ENCODE assay signal across 15 cellular contexts in genomic region chr6:43716099-43716498, GRCh38. TPM values are rescaled to one million over a fixed set of nuclear protein-coding genes. Genes with fewer than 3 reads are reported as not detected.
DNase-seq lines count a peak whose midpoint lies in the region; ATAC-seq and TF ChIP-seq lines count a peak whose summit lies in the region.
"Had no signal": no experiment of that assay in that cellular context is flagged by ENCODE, and none has a peak within 500 bp of the region (broad histone marks: within the 10 kb centered on the region; RNA-seq: fewer than 3 reads in every experiment).

No MANE protein-coding gene starts in this region.

- DNase-seq in SJCRH30 (peak; percentile 86 to 89), heart left ventricle (peak in 3 of 5 donors; percentile 53 to 76 (median 72)), psoas muscle (peak; percentile 48 to 72), MV-4-11 (lab: John Stamatoyannopoulos, UW) (no peak), D341Med (ENCODE audit: low spot score) (no peak)
- no peak for DNase-seq in stimulated activated CD4-positive, alpha-beta T cell treated with anti-CD3 and anti-CD28 coated beads, Interleukin-2, amount 100 ng/mL, for 24 hours
- DNase-seq: activated T-cell treated with anti-CD3 and anti-CD28 coated beads, Interleukin-2, amount 50 U/mL, for 4 hours; CD4-positive, alpha-beta T cell; effector CD8-positive, alpha-beta T cell; glutamatergic neuron; NCI-H1436; NK-92 treated with Interleukin-12 subunit alpha and Interleukin-12 subunit beta, amount 100 ng/mL, for 24 hours had no signal

- ATAC-seq in heart left ventricle (no peak), psoas muscle (peak in 1 of 4 donors; percentile 13), HG03378 (IDR thresholded peaks at IDR 0.05; ENCODE audit: unreplicated experiment) (no peak)
- ATAC-seq: activated T-cell treated with anti-CD3 and anti-CD28 coated beads, Interleukin-2, amount 50 U/mL, for 4 hours had no signal

- H3K4me3 ChIP-seq in HEK293 (ENCODE audit: low read depth, low read length) (no peak overlapping the region), SJCRH30 (no peak overlapping the region), heart left ventricle (no peak overlapping the region), psoas muscle (no peak overlapping the region)
- H3K4me3 ChIP-seq: thoracic aorta had no signal

- CTCF ChIA-PET in HEK293 (lab: Yijun Ruan, JAX), result interaction anchor here (0.5 to 2.0 kb wide), 2 partner anchors 48 to 54 kb away, joined by 3 to 6 read pairs; partner anchors contain the start of gene VEGFA

- H3K9me3 ChIP-seq in HEK293 (ENCODE audit: control insufficient read depth, insufficient read depth, low read depth, low read length), result no peaks in the 10 kb centered on the region
- no peaks in the 10 kb centered on the region for H3K9me3 ChIP-seq in SJCRH30 (replicated peaks)
- no peaks in the 10 kb centered on the region for H3K9me3 ChIP-seq in heart left ventricle
- H3K9me3 ChIP-seq in psoas muscle, result no peaks in the 10 kb centered on the region
- H3K9me3 ChIP-seq: thoracic aorta had no signal

- H3K27me3 ChIP-seq in SJCRH30 (no peaks in the 10 kb centered on the region), heart left ventricle (no peaks in the 10 kb centered on the region), psoas muscle (ENCODE audit: insufficient read depth in 3 of 3, low read length in 2 of 3) (no peaks in the 10 kb centered on the region)

- H3K27ac ChIP-seq in HEK293 (ENCODE audit: extremely low read depth, low read depth, low read length) (no peak overlapping the region), SJCRH30 (peak overlapping the region; percentile 19; the same call in 1 of the 2 replicates), heart left ventricle (peak overlapping the region in 11 of 12 donors; percentile 17 to 94 (median 85)), psoas muscle (no peak overlapping the region)
- H3K27ac ChIP-seq: thoracic aorta had no signal

- no peak for TF ChIP-seq POLR2A in heart left ventricle (IDR thresholded peaks at IDR 0.05)

- POLR2A ChIA-PET in HEK293 (lab: Yijun Ruan, JAX), result no interaction called here

- intact Hi-C loops in heart left ventricle (cut with DNase I) (loop anchor here in 1 of 10 donors (5.0 kb wide), 1 partner anchor 34 kb away; no protein-coding TSS in a partner anchor), psoas muscle (cut with DNase I) (no loop called here)

- WGBS in heart left ventricle, 4 donors, result 39 to 76% (median 54%) methylated on average over 6 to 9 of the region's 9 CpGs
- WGBS in psoas muscle, 3 donors, result 34 to 48% (median 47%) methylated on average over 8 to 9 of the region's 9 CpGs

- H3K36me3 ChIP-seq in HEK293 (ENCODE audit: control insufficient read depth in 2 of 2, insufficient read depth in 1 of 2, low read length in 2 of 2) (no peaks in the 10 kb centered on the region), SJCRH30 (no peaks in the 10 kb centered on the region), heart left ventricle (no peaks in the 10 kb centered on the region), psoas muscle (ENCODE audit: insufficient read depth in 1 of 2, low read depth in 1 of 2) (no peaks in the 10 kb centered on the region)
- H3K36me3 ChIP-seq: thoracic aorta had no signal

- no peaks in the 10 kb centered on the region for H3K4me1 ChIP-seq in HEK293 (ENCODE audit: control insufficient read depth, insufficient read depth, low read length)
- peaks cover 36% of the 10 kb centered on the region for H3K4me1 ChIP-seq in SJCRH30
- H3K4me1 ChIP-seq in heart left ventricle, result peaks cover 3 to 60% (median 28%) of the 10 kb centered on the region in 12 donors
- peaks cover 13% of the 10 kb centered on the region for H3K4me1 ChIP-seq in psoas muscle

- TF ChIP-seq CTCF in HEK293 (tag by site-specific recombination; IDR thresholded peaks at IDR 0.05) (no peak), heart left ventricle (IDR thresholded peaks at IDR 0.05) (no peak), psoas muscle (IDR thresholded peaks at IDR 0.05) (no peak)

TF ChIP-seq in HEK293, 187 proteins besides CTCF, POLR2A, EP300 and RAD21:
- peak; percentile 51; the same call in 1 of the 2 replicates for TF ChIP-seq GLIS1 (tag by site-specific recombination; IDR thresholded peaks at IDR 0.05)
- peak; percentile 69 for TF ChIP-seq ZIC2 (tag by site-specific recombination; IDR thresholded peaks at IDR 0.05)
- TF ChIP-seq ZBTB20 (tag by site-specific recombination; IDR thresholded peaks at IDR 0.05), result peak; percentile 32; the same call in 1 of the 2 replicates
- TF ChIP-seq ZNF530 (tag by site-specific recombination; IDR thresholded peaks at IDR 0.05; ENCODE audit: low read depth), result peak; percentile 69; the same call in 1 of the 2 replicates
- TF ChIP-seq ZNF785 (tag by site-specific recombination; IDR thresholded peaks at IDR 0.05), result no peak

RNA-seq across cellular contexts. Expression of gene MRPS18A, which starts 28.5 kb away (rescaled TPM):
- total RNA-seq in SJCRH30 (2014; rRNA removed; shearing (Covaris generic)), result 51.6 and 54.7 TPM in 2 replicates
- total RNA-seq in heart left ventricle, result 10 to 100 TPM; 37.4 to 66.1 (median 39.1) TPM
- polyA plus RNA-seq in heart left ventricle, result 100 to 1,000 TPM in 1 of 2 donors, 10 to 100 TPM in 1; 55.3 to 105 TPM
- total RNA-seq in psoas muscle, result 100 to 1,000 TPM in 2 of 4 donors, 10 to 100 TPM in 2; 64.1 to 152 (median 103) TPM
- 100 to 1,000 TPM; 106 to 151 (median 148) TPM for polyA plus RNA-seq in psoas muscle

RNA-seq across cellular contexts. Expression of gene VEGFA, which starts 53.9 kb away (rescaled TPM):
- total RNA-seq in SJCRH30 (2014; rRNA removed; shearing (Covaris generic)), result 27.0 and 31.6 TPM in 2 replicates
- total RNA-seq in heart left ventricle (100 to 1,000 TPM in 7 of 9 donors, 10 to 100 TPM in 2; 83.0 to 238 (median 171) TPM), psoas muscle (100 to 1,000 TPM; 132 to 345 (median 208) TPM)
- polyA plus RNA-seq in heart left ventricle (100 to 1,000 TPM; 139 to 254 TPM), psoas muscle (100 to 1,000 TPM in 1 of 3 donors, 10 to 100 TPM in 2; 78.1 to 125 (median 88.3) TPM)

Comparison
In these comparisons a context has a peak if more than half of its experiments do, and no peak if none do; other contexts are left out.
1. H3K27ac ChIP-seq: peak in SJCRH30 (single experiment) and heart left ventricle (11 of 12); none in HEK293 (single experiment) and psoas muscle (single experiment).
2. DNase-seq: peak in SJCRH30 (2 of 2), heart left ventricle (3 of 5) and psoas muscle (2 of 2); none in MV-4-11 (single experiment), D341Med (single experiment) and stimulated activated CD4-positive, alpha-beta T cell treated with anti-CD3 and anti-CD28 coated beads, Interleukin-2, amount 100 ng/mL, for 24 hours (0 of 2).